ENCODE assay signal across 8 cellular contexts in the genomic region with DNA sequence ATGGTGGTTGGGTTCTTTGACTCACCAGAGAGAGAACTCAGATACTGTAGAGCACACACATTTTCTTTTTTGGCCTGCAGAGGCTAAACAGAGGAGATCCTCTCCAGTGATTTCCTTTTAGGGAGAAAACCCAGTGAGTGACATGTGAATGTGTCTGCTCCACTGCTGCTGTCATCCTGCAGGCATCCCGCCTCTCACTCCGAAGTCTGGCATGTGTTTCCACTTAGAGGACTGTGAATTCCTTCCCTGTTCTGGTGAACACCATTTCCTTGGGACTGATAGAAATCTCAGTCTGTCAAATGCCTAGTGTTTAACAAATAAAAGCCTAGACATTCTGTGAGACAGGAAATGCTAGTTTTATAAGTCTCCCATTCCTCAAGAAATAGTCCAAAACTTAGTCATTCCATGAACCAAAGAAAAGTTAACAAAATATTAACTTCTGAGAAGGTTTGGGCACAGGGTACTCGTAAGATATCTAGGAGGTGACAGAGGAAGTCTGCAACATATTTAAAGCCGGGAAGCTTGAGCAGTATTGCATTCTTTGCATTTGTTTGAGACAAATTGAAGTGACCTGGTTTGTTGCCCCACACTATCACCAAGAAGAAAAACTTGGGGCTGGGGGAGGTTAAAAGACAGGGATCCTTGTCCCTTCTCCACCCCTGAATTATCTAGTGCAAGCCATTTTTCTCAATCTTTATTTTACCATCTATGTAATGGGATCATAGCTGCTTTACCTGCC.
DNase-seq lines count a peak whose midpoint lies in the region; ATAC-seq and TF ChIP-seq lines count a peak whose summit lies in the region.

No MANE protein-coding gene starts in this region.

- WGBS in prostate gland: 20% methylated on average over 4 of the region's 4 CpGs

- in situ Hi-C loops in SK-MEL-5 (cut with HindIII; ENCODE audit: low pct_unique_long_range_greater_than_20kb, low sequenced_read_pairs): no loop called here

- no peak overlapping the region for H3K4me3 Mint-ChIP-seq in CD8-positive, alpha-beta T cell

- DNase-seq in CD8-positive, alpha-beta T cell: no peak
- DNase-seq in SK-MEL-5 (ENCODE audit: low read depth, low spot score) (peak; percentile 35), fibroblast of the aortic adventitia (ENCODE audit: low read depth) (peak; percentile 95), prostate gland (ENCODE audit: low spot score) (peak; percentile 24), inferior parietal cortex (ENCODE audit: extremely low spot score) (no peak), NOMO-1 treated with DMSO at 0.1 percent for 48 hours (lab: John Stamatoyannopoulos, UW; ENCODE audit: unreplicated experiment) (no peak)
- no peak for DNase-seq in stimulated activated naive CD4-positive, alpha-beta T cell (lab: John Stamatoyannopoulos, UW)
- no peak for DNase-seq in activated CD8-positive, alpha-beta memory T cell treated with anti-CD3 and anti-CD28 coated beads, Interleukin-2, amount 50 U/mL, for 48 hours

- H3K4me1 Mint-ChIP-seq in CD8-positive, alpha-beta T cell (ENCODE audit: low read depth): peaks cover 3% of the 10 kb centered on the region

- H3K27ac ChIP-seq in CD8-positive, alpha-beta T cell (ENCODE audit: low read depth, low read length): no peak overlapping the region
- H3K27ac ChIP-seq in prostate gland: peak overlapping the region; percentile 37 to 65

- TF ChIP-seq POLR2A in prostate gland (IDR thresholded peaks at IDR 0.05): no peak

- H3K9me3 ChIP-seq in CD8-positive, alpha-beta T cell (ENCODE audit: low read length): no peaks in the 10 kb centered on the region
- no peaks in the 10 kb centered on the region for H3K9me3 ChIP-seq in prostate gland

- H3K36me3 ChIP-seq in CD8-positive, alpha-beta T cell (ENCODE audit: insufficient read depth, low read length): peaks cover 83% of the 10 kb centered on the region
- H3K36me3 ChIP-seq in prostate gland: no peaks in the 10 kb centered on the region

- H3K4me1 ChIP-seq in CD8-positive, alpha-beta T cell (ENCODE audit: insufficient read depth, low read length): no peaks in the 10 kb centered on the region
- no peaks in the 10 kb centered on the region for H3K4me1 ChIP-seq in prostate gland (replicated peaks)

- no peak overlapping the region for H3K4me3 ChIP-seq in CD8-positive, alpha-beta T cell (ENCODE audit: low read depth, low read length)
- H3K4me3 ChIP-seq in fibroblast of the aortic adventitia (ENCODE audit: low read depth, low read length): no peak overlapping the region
- no peak overlapping the region for H3K4me3 ChIP-seq in prostate gland

- POLR2A ChIA-PET in CD8-positive, alpha-beta T cell (lab: Charles Lee): no interaction called here

- peaks cover 90% of the 10 kb centered on the region for H3K36me3 Mint-ChIP-seq in CD8-positive, alpha-beta T cell

- CTCF ChIA-PET in CD8-positive, alpha-beta T cell (lab: Charles Lee): no interaction called here

- no peaks in the 10 kb centered on the region for H3K27me3 ChIP-seq in CD8-positive, alpha-beta T cell (ENCODE audit: insufficient read depth, low read length)
- no peaks in the 10 kb centered on the region for H3K27me3 ChIP-seq in prostate gland (replicated peaks; ENCODE audit: insufficient read depth)

- no peak for ATAC-seq in CD8-positive, alpha-beta T cell

- no peaks in the 10 kb centered on the region for H3K27me3 Mint-ChIP-seq in CD8-positive, alpha-beta T cell (ENCODE audit: low read depth)

- H3K27ac Mint-ChIP-seq in CD8-positive, alpha-beta T cell: peak overlapping the region; percentile 74

- TF ChIP-seq CTCF in CD8-positive, alpha-beta T cell (IDR thresholded peaks at IDR 0.05): no peak
- TF ChIP-seq CTCF in fibroblast of the aortic adventitia (IDR thresholded peaks at IDR 0.05; ENCODE audit: insufficient read depth, low read length) (no peak), prostate gland (IDR thresholded peaks at IDR 0.05) (no peak)

- H3K9me3 Mint-ChIP-seq in CD8-positive, alpha-beta T cell: no peaks in the 10 kb centered on the region

- intact Hi-C loops in CD8-positive, alpha-beta T cell (cut with DNase I, micrococcal nuclease): no loop called here
- intact Hi-C loops in prostate gland (cut with DNase I): no loop called here

Comparison
In these comparisons a context has a peak if more than half of its experiments do, and no peak if none do; other contexts are left out.
1. DNase-seq: peak in SK-MEL-5 (single experiment), fibroblast of the aortic adventitia (single experiment) and prostate gland (single experiment); none in CD8-positive, alpha-beta T cell (0 of 7), stimulated activated naive CD4-positive, alpha-beta T cell (0 of 6), inferior parietal cortex (single experiment), activated CD8-positive, alpha-beta memory T cell treated with anti-CD3 and anti-CD28 coated beads, Interleukin-2, amount 50 U/mL, for 48 hours (single experiment) and NOMO-1 treated with DMSO at 0.1 percent for 48 hours (single experiment).